In the genomic region with DNA sequence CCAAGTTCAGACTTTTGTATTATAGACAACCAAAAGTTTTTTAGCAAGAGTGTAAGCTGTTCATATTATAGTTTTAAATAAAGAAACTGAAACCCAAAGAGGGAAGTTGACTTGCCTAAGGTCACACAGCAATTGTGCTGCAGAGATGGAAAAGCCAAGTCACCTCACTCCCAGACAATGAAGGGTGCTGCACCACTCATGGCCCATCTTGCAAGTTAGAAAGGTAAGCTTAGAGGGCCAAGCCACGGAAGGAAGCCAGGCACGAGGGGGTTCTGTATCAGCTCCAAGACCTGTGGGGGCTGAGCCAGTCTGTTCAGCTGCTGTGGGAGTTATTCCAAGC, we compare ENCODE assay signal across 15 cellular contexts. TPM values are rescaled to one million over a fixed set of nuclear protein-coding genes. Genes with fewer than 3 reads are reported as not detected.
DNase-seq lines count a peak whose midpoint lies in the region; ATAC-seq and TF ChIP-seq lines count a peak whose summit lies in the region.
"Had no signal": no experiment of that assay in that cellular context is flagged by ENCODE, and none has a peak within 500 bp of the region (broad histone marks: within the 10 kb centered on the region; RNA-seq: fewer than 3 reads in every experiment).

No MANE protein-coding gene starts in this region.

- DNase-seq in mesothelial cell of epicardium (ENCODE audit: low spot score in 2 of 2, unreplicated experiment in 2 of 2) (no peak), dorsolateral prefrontal cortex (no peak), WERI-Rb-1 (no peak), NCI-H1436 treated with DMSO at 0.1 percent for 48 hours (lab: John Stamatoyannopoulos, UW) (no peak)
- DNase-seq: caudate nucleus, COR-L47, NCI-H1694 treated with DMSO at 0.1 percent for 48 hours had no signal

- H3K27ac ChIP-seq in dorsolateral prefrontal cortex (no peak overlapping the region), WERI-Rb-1 (no peak overlapping the region)

- H3K27me3 ChIP-seq in dorsolateral prefrontal cortex: peaks cover 0 to 52% (median 35%) of the 10 kb centered on the region in 45 donors
- no peaks in the 10 kb centered on the region for H3K27me3 ChIP-seq in WERI-Rb-1 (ENCODE audit: insufficient read depth, low read depth, severe bottlenecking)

- no peak overlapping the region for H3K27ac Mint-ChIP-seq in activated T-helper 17 cell treated with anti-CD3 and anti-CD28 coated beads, Interleukin-2, amount 50 U/mL, for 72 hours
- no peak overlapping the region for H3K27ac Mint-ChIP-seq in mesothelial cell of epicardium
- H3K27ac Mint-ChIP-seq: activated T-helper 2 cell treated with anti-CD3 and anti-CD28 coated beads, Interferon-gamma antibody, Interleukin-2, Interleukin-4, amounts not matched to agents 10 μg/mL and 5 μg/mL and 100 μg/mL, durations not matched to agents 14 hours and 24 hours and 36 hours had no signal

- no peaks in the 10 kb centered on the region for H3K36me3 Mint-ChIP-seq in activated T-helper 17 cell treated with anti-CD3 and anti-CD28 coated beads, Interleukin-2, amount 50 U/mL, for 72 hours (ENCODE audit: low read depth)
- peaks cover 3% of the 10 kb centered on the region for H3K36me3 Mint-ChIP-seq in mesothelial cell of epicardium

- H3K9me3 Mint-ChIP-seq in activated T-helper 17 cell treated with anti-CD3 and anti-CD28 coated beads, Interleukin-2, amount 50 U/mL, for 72 hours: no peaks in the 10 kb centered on the region
- peaks cover 41% of the 10 kb centered on the region for H3K9me3 Mint-ChIP-seq in mesothelial cell of epicardium

- TF ChIP-seq CTCF in mesothelial cell of epicardium (IDR thresholded peaks at IDR 0.05; ENCODE audit: unreplicated experiment) (no peak), dorsolateral prefrontal cortex (IDR thresholded peaks at IDR 0.05 in 54 of 56, conservative IDR thresholded peaks at IDR 0.05 in 2 of 56; ENCODE audit: low read depth in 1 of 56, partially characterized antibody in 56 of 56) (no peak), WERI-Rb-1 (IDR thresholded peaks at IDR 0.05; ENCODE audit: low read depth, low read length) (no peak)

- H3K4me3 ChIP-seq in dorsolateral prefrontal cortex (no peak overlapping the region), WERI-Rb-1 (ENCODE audit: low read depth, low read length) (no peak overlapping the region)

- intact Hi-C loops in dorsolateral prefrontal cortex (cut with DNase I): no loop called here

- no peaks in the 10 kb centered on the region for H3K36me3 ChIP-seq in WERI-Rb-1

- ATAC-seq in GM18508 (IDR thresholded peaks at IDR 0.05; ENCODE audit: insufficient read depth, unreplicated experiment) (peak; percentile 81), GM21360 (IDR thresholded peaks at IDR 0.05; ENCODE audit: unreplicated experiment) (peak; percentile 68), HG03175 (IDR thresholded peaks at IDR 0.05; ENCODE audit: unreplicated experiment) (peak; percentile 69)
- ATAC-seq in activated T-helper 17 cell treated with anti-CD3 and anti-CD28 coated beads, Interleukin-2, amount 50 U/mL, for 72 hours (replicated peaks): peak; percentile 21
- ATAC-seq: HCT116 had no signal

- H3K9me3 ChIP-seq in WERI-Rb-1 (ENCODE audit: severe bottlenecking): no peaks in the 10 kb centered on the region

- H3K4me1 Mint-ChIP-seq in activated T-helper 17 cell treated with anti-CD3 and anti-CD28 coated beads, Interleukin-2, amount 50 U/mL, for 72 hours: peaks cover 5% of the 10 kb centered on the region
- H3K4me1 Mint-ChIP-seq in mesothelial cell of epicardium: no peaks in the 10 kb centered on the region

- H3K4me3 Mint-ChIP-seq in activated T-helper 17 cell treated with anti-CD3 and anti-CD28 coated beads, Interleukin-2, amount 50 U/mL, for 72 hours: peak overlapping the region; percentile 32
- H3K4me3 Mint-ChIP-seq in mesothelial cell of epicardium: no peak overlapping the region

- peaks cover 27% of the 10 kb centered on the region for H3K27me3 Mint-ChIP-seq in activated T-helper 17 cell treated with anti-CD3 and anti-CD28 coated beads, Interleukin-2, amount 50 U/mL, for 72 hours
- H3K27me3 Mint-ChIP-seq in mesothelial cell of epicardium (ENCODE audit: low read depth): no peaks in the 10 kb centered on the region

RNA-seq across cellular contexts. Expression of gene DEFB124, which starts 0.9 kb away (rescaled TPM):
- not detected for total RNA-seq in activated T-helper 17 cell treated with anti-CD3 and anti-CD28 coated beads, Interleukin-2, amount 50 U/mL, for 72 hours
- total RNA-seq in mesothelial cell of epicardium (not detected in 3 replicates), dorsolateral prefrontal cortex (not detected)
- total RNA-seq: activated T-helper 2 cell treated with anti-CD3 and anti-CD28 coated beads, Interferon-gamma antibody, Interleukin-2, Interleukin-4, amounts not matched to agents 10 μg/mL and 5 μg/mL and 100 μg/mL, durations not matched to agents 14 hours and 24 hours and 36 hours; HT1080; urinary bladder had no signal

RNA-seq across cellular contexts. Expression of gene REM1, which starts 1.0 kb away (rescaled TPM):
- not detected for total RNA-seq in activated T-helper 17 cell treated with anti-CD3 and anti-CD28 coated beads, Interleukin-2, amount 50 U/mL, for 72 hours
- not detected in 3 replicates for total RNA-seq in mesothelial cell of epicardium
- 1 to 10 TPM in 11 of 120 experiments, under 1 TPM in 62, not detected in 47; 0.26 to 1.3 (median 0.50) TPM for total RNA-seq in dorsolateral prefrontal cortex
- total RNA-seq: activated T-helper 2 cell treated with anti-CD3 and anti-CD28 coated beads, Interferon-gamma antibody, Interleukin-2, Interleukin-4, amounts not matched to agents 10 μg/mL and 5 μg/mL and 100 μg/mL, durations not matched to agents 14 hours and 24 hours and 36 hours; HT1080 had no signal

RNA-seq across cellular contexts. Expression of gene DEFB123, which starts 33.6 kb away (rescaled TPM):
- total RNA-seq in activated T-helper 17 cell treated with anti-CD3 and anti-CD28 coated beads, Interleukin-2, amount 50 U/mL, for 72 hours: not detected
- not detected in 3 replicates for total RNA-seq in mesothelial cell of epicardium
- not detected for total RNA-seq in dorsolateral prefrontal cortex
- total RNA-seq: activated T-helper 2 cell treated with anti-CD3 and anti-CD28 coated beads, Interferon-gamma antibody, Interleukin-2, Interleukin-4, amounts not matched to agents 10 μg/mL and 5 μg/mL and 100 μg/mL, durations not matched to agents 14 hours and 24 hours and 36 hours; HT1080; urinary bladder had no signal

RNA-seq across cellular contexts. Expression of gene HM13, which starts 40.2 kb away (rescaled TPM):
- total RNA-seq in activated T-helper 17 cell treated with anti-CD3 and anti-CD28 coated beads, Interleukin-2, amount 50 U/mL, for 72 hours: 100 to 1,000 TPM; 129 to 164 TPM
- total RNA-seq in mesothelial cell of epicardium (140 to 143 TPM (median 140 TPM) in 3 replicates), dorsolateral prefrontal cortex (100 to 1,000 TPM in 39 of 120 experiments, 10 to 100 TPM in 81; 70.0 to 134 (median 94.9) TPM)

Comparison
In these comparisons a context has a peak if more than half of its experiments do, and no peak if none do; other contexts are left out.
1. ATAC-seq: peak in every context shown above with its lines; median percentile 81 in GM18508; 69 in HG03175; 68 in GM21360; 21 in activated T-helper 17 cell treated with anti-CD3 and anti-CD28 coated beads, Interleukin-2, amount 50 U/mL, for 72 hours.